Comparison of ENCODE assay signal across 1 cellular context in the genomic region with DNA sequence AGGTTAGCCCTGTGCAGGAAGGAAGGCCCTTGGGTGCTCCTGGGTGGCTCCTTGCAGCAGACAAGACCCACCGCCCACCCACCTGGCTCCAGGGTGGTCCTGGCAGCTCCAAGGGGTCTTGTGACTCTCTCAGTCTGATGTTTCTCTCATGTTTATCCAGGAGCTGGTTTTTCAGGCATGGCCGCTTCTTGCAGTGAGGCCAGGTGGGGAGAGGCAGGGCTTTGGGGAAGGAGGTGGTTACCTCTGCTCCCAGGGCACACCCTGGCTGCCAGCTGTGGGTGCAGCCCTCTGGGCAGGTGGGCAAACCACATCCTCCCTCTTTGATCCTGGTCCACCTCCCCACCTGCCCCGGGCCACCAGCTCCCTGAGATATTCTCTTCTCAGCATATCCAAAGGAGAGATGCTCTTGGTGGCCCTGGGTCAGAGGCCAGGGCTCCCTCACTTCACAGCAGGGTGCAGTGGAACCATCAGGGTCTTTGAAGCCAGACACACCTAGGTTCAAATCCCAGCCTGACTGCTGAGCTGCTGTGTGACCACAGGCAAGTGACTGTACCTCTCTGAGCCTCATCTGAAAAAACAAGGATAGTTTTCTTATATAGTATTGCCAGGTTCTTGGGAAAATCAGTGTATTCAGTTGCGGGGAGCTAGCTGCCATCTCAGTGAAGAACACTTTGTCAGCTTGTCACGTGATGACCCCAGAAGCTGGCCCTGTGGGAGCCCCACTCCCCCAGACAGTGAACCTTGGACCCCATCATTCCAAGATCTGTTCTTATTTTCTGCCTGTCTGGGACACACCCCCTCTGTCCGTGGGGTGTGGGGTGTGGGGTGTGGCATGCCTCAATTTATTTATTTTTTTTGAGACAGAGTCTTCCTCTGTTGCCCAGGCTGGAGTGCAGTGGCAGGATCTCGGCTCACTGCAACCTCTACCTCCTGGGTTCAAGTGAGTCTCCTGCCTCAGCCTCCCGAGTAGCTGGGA.
TF ChIP-seq lines count a peak whose summit lies in the region.

No MANE protein-coding gene starts in this region.

TF ChIP-seq in SK-N-SH, 30 proteins besides CTCF, POLR2A, EP300 and RAD21 (continued from another document):
- TF ChIP-seq, protein P1, sequence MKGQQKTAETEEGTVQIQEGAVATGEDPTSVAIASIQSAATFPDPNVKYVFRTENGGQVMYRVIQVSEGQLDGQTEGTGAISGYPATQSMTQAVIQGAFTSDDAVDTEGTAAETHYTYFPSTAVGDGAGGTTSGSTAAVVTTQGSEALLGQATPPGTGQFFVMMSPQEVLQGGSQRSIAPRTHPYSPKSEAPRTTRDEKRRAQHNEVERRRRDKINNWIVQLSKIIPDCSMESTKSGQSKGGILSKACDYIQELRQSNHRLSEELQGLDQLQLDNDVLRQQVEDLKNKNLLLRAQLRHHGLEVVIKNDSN (IDR thresholded peaks at IDR 0.05; ENCODE audit: borderline replicate concordance, low read depth), result no peak
- no peak for TF ChIP-seq GATA2 (CRISPR knock-in tag; IDR thresholded peaks at IDR 0.05)
